1 cellular context compared by ENCODE assay signal in genomic region chr1:1407101-1407956, GRCh38.
TF ChIP-seq lines count a peak whose summit lies in the region.

MRPL20 (minus strand) TSS chr1:1407293; CDS start chr1:1407217, 76 bp downstream.

TF ChIP-seq in HepG2, 621 proteins besides CTCF, POLR2A, EP300 and RAD21 (continued from another document and continues in another):
- TF ChIP-seq PBX3 (CRISPR knock-in tag; IDR thresholded peaks at IDR 0.05; ENCODE audit: borderline replicate concordance) (no peak), PAXIP1 (CRISPR knock-in tag; conservative IDR thresholded peaks at IDR 0.05) (peak; percentile 66; the same call in 1 of the 2 replicates), RCOR2 (CRISPR knock-in tag; IDR thresholded peaks at IDR 0.05) (no peak), RORA (CRISPR knock-in tag; IDR thresholded peaks at IDR 0.05) (no peak), ZNF431 (CRISPR knock-in tag; IDR thresholded peaks at IDR 0.05; ENCODE audit: borderline replicate concordance, low read depth) (peak; percentile 67; the same call in 1 of the 2 replicates), ZFP1 (CRISPR knock-in tag; IDR thresholded peaks at IDR 0.05) (no peak), ZNF274 (CRISPR knock-in tag; IDR thresholded peaks at IDR 0.05) (peak; percentile 81), SMYD3 (CRISPR knock-in tag; IDR thresholded peaks at IDR 0.05) (no peak), ZNF652 (CRISPR knock-in tag; IDR thresholded peaks at IDR 0.05; ENCODE audit: borderline replicate concordance, low read depth) (no peak), MLXIP (CRISPR knock-in tag; IDR thresholded peaks at IDR 0.05; ENCODE audit: borderline replicate concordance) (peak; percentile 13; the same call in 1 of the 2 replicates), ZNF407 (CRISPR knock-in tag; IDR thresholded peaks at IDR 0.05; ENCODE audit: not compliant biosample characterization) (no peak), ZNF670 (CRISPR knock-in tag; IDR thresholded peaks at IDR 0.05; ENCODE audit: borderline replicate concordance) (peak; percentile 95), ZNF343 (CRISPR knock-in tag; IDR thresholded peaks at IDR 0.05) (peak; percentile 71), ZNF562 (CRISPR knock-in tag; IDR thresholded peaks at IDR 0.05; ENCODE audit: borderline replicate concordance) (no peak), ZBTB42 (CRISPR knock-in tag; IDR thresholded peaks at IDR 0.05) (peak; percentile 76; the same call in 1 of the 2 replicates), MNT (IDR thresholded peaks at IDR 0.05) (peak; percentile 54), ESRRA (CRISPR knock-in tag; IDR thresholded peaks at IDR 0.05; ENCODE audit: low read depth) (peak; percentile 59; the same call in 1 of the 2 replicates), CCAR2 (optimal IDR thresholded peaks at IDR 0.05; ENCODE audit: low read depth, low read length) (no peak), ZNF256 (CRISPR knock-in tag; conservative IDR thresholded peaks at IDR 0.05) (no peak), SOX6 (IDR thresholded peaks at IDR 0.05) (no peak), SOX6 (CRISPR knock-in tag; IDR thresholded peaks at IDR 0.05) (peak; percentile 72), ZNF510 (CRISPR knock-in tag; IDR thresholded peaks at IDR 0.05; ENCODE audit: low read depth) (peak; percentile 82; the same call in 1 of the 2 replicates), JARID2 (CRISPR knock-in tag; IDR thresholded peaks at IDR 0.05; ENCODE audit: insufficient replicate concordance) (peak; percentile 92), GPN1 (CRISPR knock-in tag; IDR thresholded peaks at IDR 0.05; ENCODE audit: borderline replicate concordance) (0 out of 2 replicates have a peak, but pooled peaks have one; percentile 88), RFX3 (CRISPR knock-in tag; IDR thresholded peaks at IDR 0.05) (peak; percentile 22; the same call in 1 of the 2 replicates), ZFP41 (CRISPR knock-in tag; IDR thresholded peaks at IDR 0.05; ENCODE audit: borderline replicate concordance) (no peak), ZBTB37 (CRISPR knock-in tag; IDR thresholded peaks at IDR 0.05) (no peak), ZHX2 (IDR thresholded peaks at IDR 0.05; ENCODE audit: low read depth) (peak; percentile 96), ZHX2 (CRISPR knock-in tag; IDR thresholded peaks at IDR 0.05; ENCODE audit: borderline replicate concordance) (peak; percentile 68; the same call in 1 of the 2 replicates)
